Comparison of ENCODE assay signal across 8 cellular contexts in genomic region chr14:103679351-103679750, GRCh38. TPM values are rescaled to one million over a fixed set of nuclear protein-coding genes. Genes with fewer than 3 reads are reported as not detected.
DNase-seq lines count a peak whose midpoint lies in the region; ATAC-seq and TF ChIP-seq lines count a peak whose summit lies in the region.

No MANE protein-coding gene starts in this region.

- H3K27me3 ChIP-seq in BE2C = no peaks in the 10 kb centered on the region

- peak; percentile 70 for DNase-seq in BE2C
- DNase-seq in NCI-H1694 (lab: John Stamatoyannopoulos, UW) = peak; percentile 36
- DNase-seq in activated T-cell treated with anti-CD3 and anti-CD28 coated beads for 1 hour (ENCODE audit: low read depth) = peak; percentile 11
- peak; percentile 35 for DNase-seq in foreskin melanocyte
- peak; percentile 57 for DNase-seq in stimulated activated CD4-positive, alpha-beta T cell treated with anti-CD3 and anti-CD28 coated beads, Interleukin-15, amount 100 ng/mL, for 24 hours
- DNase-seq in kidney glomerular epithelial cell (lab: John Stamatoyannopoulos, UW) = no peak

- no peaks in the 10 kb centered on the region for H3K4me1 ChIP-seq in BE2C

- no peaks in the 10 kb centered on the region for H3K9me3 ChIP-seq in BE2C

- TF ChIP-seq CTCF in BE2C (IDR thresholded peaks at IDR 0.05; ENCODE audit: low read depth, low read length) = peak; percentile 74

- H3K36me3 ChIP-seq in BE2C = peaks cover 78% of the 10 kb centered on the region

- peak; percentile 89 for ATAC-seq in GM19397 (IDR thresholded peaks at IDR 0.05; ENCODE audit: unreplicated experiment)
- ATAC-seq in GM19023 (IDR thresholded peaks at IDR 0.05; ENCODE audit: unreplicated experiment) = no peak

- H3K4me3 ChIP-seq in BE2C (ENCODE audit: low read depth, low read length) = no peak overlapping the region

RNA-seq across cellular contexts. Expression of gene XRCC3, which starts 35.9 kb away (rescaled TPM):
- 14.1 TPM for polyA plus RNA-seq in BE2C (2012; ENCODE audit: insufficient read depth, insufficient read length, low read depth)

RNA-seq across cellular contexts. Expression of gene ZFYVE21, which starts 36.3 kb away (rescaled TPM):
- 41.4 TPM for polyA plus RNA-seq in BE2C (2012; ENCODE audit: insufficient read depth, insufficient read length, low read depth)

RNA-seq across cellular contexts. Expression of gene KLC1, which starts 50.3 kb away (rescaled TPM):
- 184 TPM for polyA plus RNA-seq in BE2C (2012; ENCODE audit: insufficient read depth, insufficient read length, low read depth)
